In genomic region chr10:13299437-13300287, GRCh38 we compare ENCODE assay signal across 8 cellular contexts. TPM values are rescaled to one million over a fixed set of nuclear protein-coding genes. Genes with fewer than 3 reads are reported as not detected.
A peak's percentile ranks its signal among the peaks of the same experiment; 100 is the strongest.
DNase-seq lines count a peak whose midpoint lies in the region; ATAC-seq and TF ChIP-seq lines count a peak whose summit lies in the region.

Gene PHYH (minus strand): TSS chr10:13300064. CDS start chr10:13300042, 22 bp downstream.

- DNase-seq in CMK (ENCODE audit: low read depth), result peak; percentile 49
- DNase-seq in activated T-cell treated with anti-CD3 and anti-CD28 coated beads for 48 hours (ENCODE audit: low read depth), result peak; percentile 75
- peak; percentile 22 for DNase-seq in epithelial cell of prostate (ENCODE audit: low read depth, low spot score)
- DNase-seq in mucosa of gallbladder (ENCODE audit: low spot score), result peak; percentile 90
- DNase-seq in stimulated activated CD8-positive, alpha-beta memory T cell treated with anti-CD3 and anti-CD28 coated beads, Interleukin-4, amount 100 ng/mL, for 1 hour (ENCODE audit: low read depth in 2 of 2, low spot score in 1 of 2), result peak; percentile 42 to 66

- H3K9ac ChIP-seq in OCI-LY3 (ENCODE audit: low read length), result peak within 1 kb of the TSS; percentile 79

- H3K4me3 ChIP-seq in OCI-LY3 (ENCODE audit: low read length), result peak within 1 kb of the TSS; percentile 96

- H3K4me2 ChIP-seq in OCI-LY3 (ENCODE audit: low read length), result peak within 1 kb of the TSS; percentile 97

- peak within 1 kb of the TSS; percentile 77 for H2AFZ ChIP-seq in OCI-LY3 (ENCODE audit: low read depth, low read length)

- no peaks in the 10 kb centered on the region for H3K36me3 ChIP-seq in OCI-LY3 (replicated peaks; ENCODE audit: low read depth, low read length)

- no peaks in the 10 kb centered on the region for H3K27me3 ChIP-seq in OCI-LY3 (ENCODE audit: low read depth, low read length)

- no peaks in the 10 kb centered on the region for H4K20me1 ChIP-seq in OCI-LY3 (ENCODE audit: insufficient read depth, low read length)

- no peaks in the 10 kb centered on the region for H3K9me3 ChIP-seq in OCI-LY3 (ENCODE audit: insufficient read depth, low read length)

- ATAC-seq in GM19351 (IDR thresholded peaks at IDR 0.05; ENCODE audit: unreplicated experiment), result peak; percentile 65
- peak; percentile 60 for ATAC-seq in HG03521 (IDR thresholded peaks at IDR 0.05; ENCODE audit: unreplicated experiment)

- H3K79me2 ChIP-seq in OCI-LY3 (ENCODE audit: low read length), result no peaks in the 10 kb centered on the region

- TF ChIP-seq CTCF in OCI-LY3 (IDR thresholded peaks at IDR 0.05; ENCODE audit: low read depth, low read length), result no peak

- peaks cover 6% of the 10 kb centered on the region for H3K4me1 ChIP-seq in OCI-LY3 (ENCODE audit: low read length)

- H3K27ac ChIP-seq in OCI-LY3 (ENCODE audit: low read length) (peak within 1 kb of the TSS; percentile 62), epithelial cell of prostate (peak within 1 kb of the TSS; percentile 39)

RNA-seq across cellular contexts. Expression of gene PHYH, which starts in this region (rescaled TPM):
- 71.2 TPM for total RNA-seq in mucosa of gallbladder

Comparison
In these comparisons a context has a peak if more than half of its experiments do, and no peak if none do; other contexts are left out.
1. Peak in every context shown above with its lines: DNase-seq, ATAC-seq, H3K4me3 ChIP-seq and H3K27ac ChIP-seq.
2. DNase-seq: peak in every context shown above with its lines; median percentile 90 in mucosa of gallbladder; 75 in activated T-cell treated with anti-CD3 and anti-CD28 coated beads for 48 hours; 54 in stimulated activated CD8-positive, alpha-beta memory T cell treated with anti-CD3 and anti-CD28 coated beads, Interleukin-4, amount 100 ng/mL, for 1 hour; 49 in CMK; 22 in epithelial cell of prostate.